In the genomic region with DNA sequence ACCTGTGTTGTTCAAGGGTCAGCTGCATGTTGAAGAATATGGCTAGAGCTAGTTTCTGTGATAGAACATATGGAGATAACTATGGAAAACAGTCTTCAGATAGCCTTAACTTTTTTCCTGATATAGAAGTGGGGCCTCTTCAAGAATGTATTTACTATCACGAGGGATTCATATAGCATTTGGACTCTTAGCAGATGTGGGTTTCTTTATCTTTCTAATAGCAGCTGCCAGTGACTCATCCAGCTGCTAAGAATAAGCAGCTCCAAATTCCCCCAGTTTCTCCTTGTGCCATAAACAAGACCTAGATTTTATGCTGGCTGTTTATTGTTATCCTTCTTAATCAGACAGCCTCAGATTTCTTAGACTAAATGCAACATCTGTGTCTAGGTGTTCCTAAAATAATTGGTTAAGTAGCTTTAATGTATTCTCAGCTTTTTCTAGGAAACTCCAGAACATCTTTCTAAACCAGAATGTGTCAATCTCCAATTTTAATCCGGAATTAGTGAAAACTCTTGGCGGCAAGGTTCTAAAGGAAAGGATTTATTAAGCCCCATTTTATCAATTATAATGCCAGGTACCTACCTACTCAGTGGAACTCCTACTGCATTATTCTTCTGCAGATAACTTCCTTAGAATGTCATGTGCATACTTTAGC, we compare ENCODE assay signal across 1 cellular context.
A peak's percentile ranks its signal among the peaks of the same experiment; 100 is the strongest.
TF ChIP-seq lines count a peak whose summit lies in the region.

No MANE protein-coding gene starts in this region.

TF ChIP-seq in K562, 482 proteins besides CTCF, POLR2A, EP300 and RAD21 (continued from another document and continues in another):
- TF ChIP-seq, protein P1, sequence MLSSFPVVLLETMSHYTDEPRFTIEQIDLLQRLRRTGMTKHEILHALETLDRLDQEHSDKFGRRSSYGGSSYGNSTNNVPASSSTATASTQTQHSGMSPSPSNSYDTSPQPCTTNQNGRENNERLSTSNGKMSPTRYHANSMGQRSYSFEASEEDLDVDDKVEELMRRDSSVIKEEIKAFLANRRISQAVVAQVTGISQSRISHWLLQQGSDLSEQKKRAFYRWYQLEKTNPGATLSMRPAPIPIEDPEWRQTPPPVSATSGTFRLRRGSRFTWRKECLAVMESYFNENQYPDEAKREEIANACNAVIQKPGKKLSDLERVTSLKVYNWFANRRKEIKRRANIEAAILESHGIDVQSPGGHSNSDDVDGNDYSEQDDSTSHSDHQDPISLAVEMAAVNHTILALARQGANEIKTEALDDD (IDR thresholded peaks at IDR 0.05) = peak; percentile 57
- TF ChIP-seq SPI1 (IDR thresholded peaks at IDR 0.05; ENCODE audit: borderline replicate concordance, low read depth, low read length) = no peak
- peak; percentile 67; the same call in 1 of the 2 replicates for TF ChIP-seq HEY1 (CRISPR knock-in tag; IDR thresholded peaks at IDR 0.05; ENCODE audit: borderline replicate concordance)
- no peak for TF ChIP-seq THRAP3 (IDR thresholded peaks at IDR 0.05; ENCODE audit: borderline replicate concordance)
- no peak for TF ChIP-seq IFI16 (CRISPR knock-in tag; IDR thresholded peaks at IDR 0.05)
- no peak for TF ChIP-seq ZNF561 (CRISPR knock-in tag; conservative IDR thresholded peaks at IDR 0.05)
- TF ChIP-seq SMAD2 (IDR thresholded peaks at IDR 0.05; ENCODE audit: low read depth, low read length) = no peak
- TF ChIP-seq ZNF717 (CRISPR knock-in tag; IDR thresholded peaks at IDR 0.05) = no peak
- TF ChIP-seq SMARCE1 (IDR thresholded peaks at IDR 0.05) = peak; percentile 99
- TF ChIP-seq, protein P2, sequence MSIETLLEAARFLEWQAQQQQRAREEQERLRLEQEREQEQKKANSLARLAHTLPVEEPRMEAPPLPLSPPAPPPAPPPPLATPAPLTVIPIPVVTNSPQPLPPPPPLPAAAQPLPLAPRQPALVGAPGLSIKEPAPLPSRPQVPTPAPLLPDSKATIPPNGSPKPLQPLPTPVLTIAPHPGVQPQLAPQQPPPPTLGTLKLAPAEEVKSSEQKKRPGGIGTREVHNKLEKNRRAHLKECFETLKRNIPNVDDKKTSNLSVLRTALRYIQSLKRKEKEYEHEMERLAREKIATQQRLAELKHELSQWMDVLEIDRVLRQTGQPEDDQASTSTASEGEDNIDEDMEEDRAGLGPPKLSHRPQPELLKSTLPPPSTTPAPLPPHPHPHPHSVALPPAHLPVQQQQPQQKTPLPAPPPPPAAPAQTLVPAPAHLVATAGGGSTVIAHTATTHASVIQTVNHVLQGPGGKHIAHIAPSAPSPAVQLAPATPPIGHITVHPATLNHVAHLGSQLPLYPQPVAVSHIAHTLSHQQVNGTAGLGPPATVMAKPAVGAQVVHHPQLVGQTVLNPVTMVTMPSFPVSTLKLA (conservative IDR thresholded peaks at IDR 0.05) = peak in 1 of 2 experiments; percentile 59; a peak in 2 of 4 replicates
- no peak for TF ChIP-seq ZNF134 (CRISPR knock-in tag; conservative IDR thresholded peaks at IDR 0.05)
- peak; percentile 80 for TF ChIP-seq FOXJ2 (tag; IDR thresholded peaks at IDR 0.05)
- no peak for TF ChIP-seq SREBF2 (CRISPR knock-in tag; IDR thresholded peaks at IDR 0.05)
- TF ChIP-seq, protein P3, sequence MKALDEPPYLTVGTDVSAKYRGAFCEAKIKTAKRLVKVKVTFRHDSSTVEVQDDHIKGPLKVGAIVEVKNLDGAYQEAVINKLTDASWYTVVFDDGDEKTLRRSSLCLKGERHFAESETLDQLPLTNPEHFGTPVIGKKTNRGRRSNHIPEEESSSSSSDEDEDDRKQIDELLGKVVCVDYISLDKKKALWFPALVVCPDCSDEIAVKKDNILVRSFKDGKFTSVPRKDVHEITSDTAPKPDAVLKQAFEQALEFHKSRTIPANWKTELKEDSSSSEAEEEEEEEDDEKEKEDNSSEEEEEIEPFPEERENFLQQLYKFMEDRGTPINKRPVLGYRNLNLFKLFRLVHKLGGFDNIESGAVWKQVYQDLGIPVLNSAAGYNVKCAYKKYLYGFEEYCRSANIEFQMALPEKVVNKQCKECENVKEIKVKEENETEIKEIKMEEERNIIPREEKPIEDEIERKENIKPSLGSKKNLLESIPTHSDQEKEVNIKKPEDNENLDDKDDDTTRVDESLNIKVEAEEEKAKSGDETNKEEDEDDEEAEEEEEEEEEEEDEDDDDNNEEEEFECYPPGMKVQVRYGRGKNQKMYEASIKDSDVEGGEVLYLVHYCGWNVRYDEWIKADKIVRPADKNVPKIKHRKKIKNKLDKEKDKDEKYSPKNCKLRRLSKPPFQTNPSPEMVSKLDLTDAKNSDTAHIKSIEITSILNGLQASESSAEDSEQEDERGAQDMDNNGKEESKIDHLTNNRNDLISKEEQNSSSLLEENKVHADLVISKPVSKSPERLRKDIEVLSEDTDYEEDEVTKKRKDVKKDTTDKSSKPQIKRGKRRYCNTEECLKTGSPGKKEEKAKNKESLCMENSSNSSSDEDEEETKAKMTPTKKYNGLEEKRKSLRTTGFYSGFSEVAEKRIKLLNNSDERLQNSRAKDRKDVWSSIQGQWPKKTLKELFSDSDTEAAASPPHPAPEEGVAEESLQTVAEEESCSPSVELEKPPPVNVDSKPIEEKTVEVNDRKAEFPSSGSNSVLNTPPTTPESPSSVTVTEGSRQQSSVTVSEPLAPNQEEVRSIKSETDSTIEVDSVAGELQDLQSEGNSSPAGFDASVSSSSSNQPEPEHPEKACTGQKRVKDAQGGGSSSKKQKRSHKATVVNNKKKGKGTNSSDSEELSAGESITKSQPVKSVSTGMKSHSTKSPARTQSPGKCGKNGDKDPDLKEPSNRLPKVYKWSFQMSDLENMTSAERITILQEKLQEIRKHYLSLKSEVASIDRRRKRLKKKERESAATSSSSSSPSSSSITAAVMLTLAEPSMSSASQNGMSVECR (CRISPR knock-in tag; IDR thresholded peaks at IDR 0.05) = no peak
- TF ChIP-seq, protein P4, sequence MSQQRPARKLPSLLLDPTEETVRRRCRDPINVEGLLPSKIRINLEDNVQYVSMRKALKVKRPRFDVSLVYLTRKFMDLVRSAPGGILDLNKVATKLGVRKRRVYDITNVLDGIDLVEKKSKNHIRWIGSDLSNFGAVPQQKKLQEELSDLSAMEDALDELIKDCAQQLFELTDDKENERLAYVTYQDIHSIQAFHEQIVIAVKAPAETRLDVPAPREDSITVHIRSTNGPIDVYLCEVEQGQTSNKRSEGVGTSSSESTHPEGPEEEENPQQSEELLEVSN (IDR thresholded peaks at IDR 0.05; ENCODE audit: borderline replicate concordance in 1 of 2, extremely low read depth in 1 of 2, insufficient read depth in 1 of 2, insufficient read length in 1 of 2, low read depth in 1 of 2, low read length in 1 of 2, poor library complexity in 1 of 2, severe bottlenecking in 1 of 2) = no peak
- TF ChIP-seq ZEB2 (IDR thresholded peaks at IDR 0.05) = no peak
- peak; percentile 94 for TF ChIP-seq ZNF175 (CRISPR knock-in tag; IDR thresholded peaks at IDR 0.05; ENCODE audit: low read depth)
- no peak for TF ChIP-seq NFIX (CRISPR knock-in tag; IDR thresholded peaks at IDR 0.05; ENCODE audit: low read depth)
- TF ChIP-seq, protein P5, sequence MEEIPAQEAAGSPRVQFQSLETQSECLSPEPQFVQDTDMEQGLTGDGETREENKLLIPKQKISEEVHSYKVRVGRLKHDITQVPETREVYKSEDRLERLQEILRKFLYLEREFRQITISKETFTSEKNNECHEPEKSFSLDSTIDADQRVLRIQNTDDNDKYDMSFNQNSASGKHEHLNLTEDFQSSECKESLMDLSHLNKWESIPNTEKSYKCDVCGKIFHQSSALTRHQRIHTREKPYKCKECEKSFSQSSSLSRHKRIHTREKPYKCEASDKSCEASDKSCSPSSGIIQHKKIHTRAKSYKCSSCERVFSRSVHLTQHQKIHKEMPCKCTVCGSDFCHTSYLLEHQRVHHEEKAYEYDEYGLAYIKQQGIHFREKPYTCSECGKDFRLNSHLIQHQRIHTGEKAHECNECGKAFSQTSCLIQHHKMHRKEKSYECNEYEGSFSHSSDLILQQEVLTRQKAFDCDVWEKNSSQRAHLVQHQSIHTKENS (CRISPR knock-in tag; IDR thresholded peaks at IDR 0.05) = no peak
- TF ChIP-seq, protein P6, sequence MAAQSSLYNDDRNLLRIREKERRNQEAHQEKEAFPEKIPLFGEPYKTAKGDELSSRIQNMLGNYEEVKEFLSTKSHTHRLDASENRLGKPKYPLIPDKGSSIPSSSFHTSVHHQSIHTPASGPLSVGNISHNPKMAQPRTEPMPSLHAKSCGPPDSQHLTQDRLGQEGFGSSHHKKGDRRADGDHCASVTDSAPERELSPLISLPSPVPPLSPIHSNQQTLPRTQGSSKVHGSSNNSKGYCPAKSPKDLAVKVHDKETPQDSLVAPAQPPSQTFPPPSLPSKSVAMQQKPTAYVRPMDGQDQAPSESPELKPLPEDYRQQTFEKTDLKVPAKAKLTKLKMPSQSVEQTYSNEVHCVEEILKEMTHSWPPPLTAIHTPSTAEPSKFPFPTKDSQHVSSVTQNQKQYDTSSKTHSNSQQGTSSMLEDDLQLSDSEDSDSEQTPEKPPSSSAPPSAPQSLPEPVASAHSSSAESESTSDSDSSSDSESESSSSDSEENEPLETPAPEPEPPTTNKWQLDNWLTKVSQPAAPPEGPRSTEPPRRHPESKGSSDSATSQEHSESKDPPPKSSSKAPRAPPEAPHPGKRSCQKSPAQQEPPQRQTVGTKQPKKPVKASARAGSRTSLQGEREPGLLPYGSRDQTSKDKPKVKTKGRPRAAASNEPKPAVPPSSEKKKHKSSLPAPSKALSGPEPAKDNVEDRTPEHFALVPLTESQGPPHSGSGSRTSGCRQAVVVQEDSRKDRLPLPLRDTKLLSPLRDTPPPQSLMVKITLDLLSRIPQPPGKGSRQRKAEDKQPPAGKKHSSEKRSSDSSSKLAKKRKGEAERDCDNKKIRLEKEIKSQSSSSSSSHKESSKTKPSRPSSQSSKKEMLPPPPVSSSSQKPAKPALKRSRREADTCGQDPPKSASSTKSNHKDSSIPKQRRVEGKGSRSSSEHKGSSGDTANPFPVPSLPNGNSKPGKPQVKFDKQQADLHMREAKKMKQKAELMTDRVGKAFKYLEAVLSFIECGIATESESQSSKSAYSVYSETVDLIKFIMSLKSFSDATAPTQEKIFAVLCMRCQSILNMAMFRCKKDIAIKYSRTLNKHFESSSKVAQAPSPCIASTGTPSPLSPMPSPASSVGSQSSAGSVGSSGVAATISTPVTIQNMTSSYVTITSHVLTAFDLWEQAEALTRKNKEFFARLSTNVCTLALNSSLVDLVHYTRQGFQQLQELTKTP (IDR thresholded peaks at IDR 0.05; ENCODE audit: low read depth in 1 of 2, partially characterized antibody in 2 of 2) = peak in 1 of 2 experiments; percentile 81
- TF ChIP-seq TCFL5 (CRISPR knock-in tag; conservative IDR thresholded peaks at IDR 0.05) = no peak
- TF ChIP-seq ATF7 (IDR thresholded peaks at IDR 0.05) = peak; percentile 68; the same call in 1 of the 2 replicates
- TF ChIP-seq, protein P7, sequence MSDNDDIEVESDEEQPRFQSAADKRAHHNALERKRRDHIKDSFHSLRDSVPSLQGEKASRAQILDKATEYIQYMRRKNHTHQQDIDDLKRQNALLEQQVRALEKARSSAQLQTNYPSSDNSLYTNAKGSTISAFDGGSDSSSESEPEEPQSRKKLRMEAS (CRISPR knock-in tag; IDR thresholded peaks at IDR 0.05) = no peak
- peak; percentile 90 for TF ChIP-seq ZNF644 (tag; IDR thresholded peaks at IDR 0.05; ENCODE audit: low read depth)
- no peak for TF ChIP-seq RBFOX2 (IDR thresholded peaks at IDR 0.05; ENCODE audit: low read depth, low read length)
- TF ChIP-seq HDAC1 (IDR thresholded peaks at IDR 0.05) = peak in 1 of 2 experiments; percentile 73; a peak in 2 of 4 replicates
- TF ChIP-seq CREM (IDR thresholded peaks at IDR 0.05; ENCODE audit: low read depth) = peak; percentile 54; the same call in 1 of the 2 replicates
- no peak for TF ChIP-seq HNRNPK (IDR thresholded peaks at IDR 0.05; ENCODE audit: low read depth, low read length, poor library complexity, severe bottlenecking)
- TF ChIP-seq, protein P8, sequence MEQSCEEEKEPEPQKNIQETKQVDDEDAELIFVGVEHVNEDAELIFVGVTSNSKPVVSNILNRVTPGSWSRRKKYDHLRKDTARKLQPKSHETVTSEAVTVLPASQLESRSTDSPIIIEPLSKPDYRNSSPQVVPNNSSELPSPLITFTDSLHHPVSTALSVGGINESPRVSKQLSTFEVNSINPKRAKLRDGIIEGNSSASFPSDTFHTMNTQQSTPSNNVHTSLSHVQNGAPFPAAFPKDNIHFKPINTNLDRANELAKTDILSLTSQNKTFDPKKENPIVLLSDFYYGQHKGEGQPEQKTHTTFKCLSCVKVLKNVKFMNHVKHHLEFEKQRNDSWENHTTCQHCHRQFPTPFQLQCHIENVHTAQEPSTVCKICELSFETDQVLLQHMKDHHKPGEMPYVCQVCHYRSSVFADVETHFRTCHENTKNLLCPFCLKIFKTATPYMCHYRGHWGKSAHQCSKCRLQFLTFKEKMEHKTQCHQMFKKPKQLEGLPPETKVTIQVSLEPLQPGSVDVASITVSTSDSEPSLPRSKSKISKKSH (CRISPR knock-in tag; IDR thresholded peaks at IDR 0.05) = no peak
- TF ChIP-seq HMG20B (CRISPR knock-in tag; IDR thresholded peaks at IDR 0.05) = no peak
- TF ChIP-seq ZNF57 (CRISPR knock-in tag; IDR thresholded peaks at IDR 0.05) = no peak
- no peak for TF ChIP-seq NCOA4 (IDR thresholded peaks at IDR 0.05; ENCODE audit: partially characterized antibody)
- 0 out of 2 replicates have a peak, but pooled peaks have one; percentile 83 for TF ChIP-seq ZNF584 (CRISPR knock-in tag; IDR thresholded peaks at IDR 0.05; ENCODE audit: low read depth)
- TF ChIP-seq KDM1A (IDR thresholded peaks at IDR 0.05) = peak; percentile 94 to 95
- no peak for TF ChIP-seq TSC22D4 (tag; IDR thresholded peaks at IDR 0.05)
- peak; percentile 39; the same call in 1 of the 2 replicates for TF ChIP-seq GATA2 (CRISPR knock-in tag; IDR thresholded peaks at IDR 0.05)
- peak; percentile 83 for TF ChIP-seq JUNB (CRISPR knock-in tag; conservative IDR thresholded peaks at IDR 0.05)
- TF ChIP-seq, protein P9, sequence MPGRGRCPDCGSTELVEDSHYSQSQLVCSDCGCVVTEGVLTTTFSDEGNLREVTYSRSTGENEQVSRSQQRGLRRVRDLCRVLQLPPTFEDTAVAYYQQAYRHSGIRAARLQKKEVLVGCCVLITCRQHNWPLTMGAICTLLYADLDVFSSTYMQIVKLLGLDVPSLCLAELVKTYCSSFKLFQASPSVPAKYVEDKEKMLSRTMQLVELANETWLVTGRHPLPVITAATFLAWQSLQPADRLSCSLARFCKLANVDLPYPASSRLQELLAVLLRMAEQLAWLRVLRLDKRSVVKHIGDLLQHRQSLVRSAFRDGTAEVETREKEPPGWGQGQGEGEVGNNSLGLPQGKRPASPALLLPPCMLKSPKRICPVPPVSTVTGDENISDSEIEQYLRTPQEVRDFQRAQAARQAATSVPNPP (IDR thresholded peaks at IDR 0.05; ENCODE audit: borderline replicate concordance, insufficient read depth, insufficient read length) = no peak
- TF ChIP-seq ZNF347 (CRISPR knock-in tag; IDR thresholded peaks at IDR 0.05; ENCODE audit: low read depth) = no peak
- 0 out of 2 replicates have a peak, but pooled peaks have one; percentile 12 for TF ChIP-seq ZFP1 (CRISPR knock-in tag; IDR thresholded peaks at IDR 0.05)
- TF ChIP-seq CBX3 (IDR thresholded peaks at IDR 0.05; ENCODE audit: borderline replicate concordance in 1 of 2, low read length in 2 of 2) = peak in 1 of 2 experiments; percentile 17; a peak in 1 of 3 replicates
- TF ChIP-seq TBL1XR1 (IDR thresholded peaks at IDR 0.05; ENCODE audit: low read length in 2 of 2) = peak; percentile 53 to 90; a peak in 3 of 4 replicates
- no peak for TF ChIP-seq ZNF586 (CRISPR knock-in tag; conservative IDR thresholded peaks at IDR 0.05)
- no peak for TF ChIP-seq PHF8 (IDR thresholded peaks at IDR 0.05; ENCODE audit: borderline replicate concordance, low read length)
- TF ChIP-seq ZSCAN29 (IDR thresholded peaks at IDR 0.05) = no peak
- TF ChIP-seq POLR2AphosphoS5 (IDR thresholded peaks at IDR 0.05; ENCODE audit: control insufficient read depth, insufficient read depth, low read depth, low read length) = peak; percentile 88
- peak; percentile 82 for TF ChIP-seq ZKSCAN8 (CRISPR knock-in tag; IDR thresholded peaks at IDR 0.05)
- peak in 1 of 2 experiments; percentile 51; a peak in 1 of 4 replicates for TF ChIP-seq NONO (IDR thresholded peaks at IDR 0.05; ENCODE audit: low read depth in 2 of 2, low read length in 1 of 2)
- TF ChIP-seq NFE2 (IDR thresholded peaks at IDR 0.05; ENCODE audit: low read depth) = peak; percentile 35; the same call in 1 of the 2 replicates
